8 cellular contexts compared by ENCODE assay signal in the genomic region with DNA sequence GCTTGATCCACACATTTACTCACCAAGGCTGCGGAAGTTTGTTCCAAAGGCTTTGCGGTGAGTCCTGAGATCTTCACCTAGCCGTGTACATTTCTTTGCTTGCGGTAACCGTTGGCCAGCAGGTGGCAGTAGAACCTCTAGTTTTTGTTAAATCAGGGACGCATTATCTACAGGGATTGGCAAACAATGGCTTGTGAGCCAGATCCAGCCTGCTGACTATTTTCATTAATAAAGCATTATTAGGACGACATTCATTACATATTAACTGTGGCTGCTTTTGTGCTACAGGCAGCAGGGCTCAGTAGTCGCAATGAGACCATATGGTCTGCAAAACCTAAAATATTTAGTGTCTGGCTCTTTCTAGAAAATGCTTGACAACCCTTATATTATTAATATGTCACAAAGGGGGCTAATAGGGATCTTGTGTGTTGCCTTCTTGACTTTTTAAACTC.
DNase-seq lines count a peak whose midpoint lies in the region; ATAC-seq and TF ChIP-seq lines count a peak whose summit lies in the region.

No MANE protein-coding gene starts in this region.

- H3K9me3 ChIP-seq in mucosa of descending colon: no peaks in the 10 kb centered on the region

- CTCF ChIA-PET in activated CD8-positive, alpha-beta T cell treated with anti-CD3 and anti-CD28 coated beads, Interleukin-2, amount 10 ng/mL, durations not matched to agents 7 days and 5 days (lab: Charles Lee): interaction anchor here (2.5 kb wide), 1 partner anchor 10 kb away, joined by 8 read pairs; no protein-coding TSS in a partner anchor

- H3K4me3 ChIP-seq in HL-60 (replicated peaks; ENCODE audit: insufficient read depth, low read length) (no peak overlapping the region), mucosa of descending colon (no peak overlapping the region)

- intact Hi-C loops in mucosa of descending colon (cut with DNase I, micrococcal nuclease): loop anchor here (10.0 kb wide), 1 partner anchor 425 kb away; no protein-coding TSS in a partner anchor

- no peaks in the 10 kb centered on the region for H3K27me3 Mint-ChIP-seq in activated CD8-positive, alpha-beta T cell treated with anti-CD3 and anti-CD28 coated beads, Interleukin-2, amount 10 ng/mL, durations not matched to agents 7 days and 5 days (ENCODE audit: low read depth)

- H3K4me1 Mint-ChIP-seq in activated CD8-positive, alpha-beta T cell treated with anti-CD3 and anti-CD28 coated beads, Interleukin-2, amount 10 ng/mL, durations not matched to agents 7 days and 5 days (ENCODE audit: low read depth): no peaks in the 10 kb centered on the region

- no peak overlapping the region for H3K27ac Mint-ChIP-seq in activated CD8-positive, alpha-beta T cell treated with anti-CD3 and anti-CD28 coated beads, Interleukin-2, amount 10 ng/mL, durations not matched to agents 7 days and 5 days

- POLR2A ChIA-PET in activated CD8-positive, alpha-beta T cell treated with anti-CD3 and anti-CD28 coated beads, Interleukin-2, amount 10 ng/mL, durations not matched to agents 7 days and 5 days (lab: Charles Lee): no interaction called here

- H3K27ac ChIP-seq in HL-60 (replicated peaks): no peak overlapping the region

- H3K4me3 Mint-ChIP-seq in activated CD8-positive, alpha-beta T cell treated with anti-CD3 and anti-CD28 coated beads, Interleukin-2, amount 10 ng/mL, durations not matched to agents 7 days and 5 days: no peak overlapping the region

- H3K36me3 Mint-ChIP-seq in activated CD8-positive, alpha-beta T cell treated with anti-CD3 and anti-CD28 coated beads, Interleukin-2, amount 10 ng/mL, durations not matched to agents 7 days and 5 days (ENCODE audit: low read depth): no peaks in the 10 kb centered on the region

- TF ChIP-seq CTCF in HL-60 (IDR thresholded peaks at IDR 0.05; ENCODE audit: insufficient read depth, low read length) (peak; percentile 36), mucosa of descending colon (IDR thresholded peaks at IDR 0.05) (peak; percentile 49)

- H3K9me3 Mint-ChIP-seq in activated CD8-positive, alpha-beta T cell treated with anti-CD3 and anti-CD28 coated beads, Interleukin-2, amount 10 ng/mL, durations not matched to agents 7 days and 5 days (ENCODE audit: insufficient read depth): no peaks in the 10 kb centered on the region

- no peaks in the 10 kb centered on the region for H3K36me3 ChIP-seq in mucosa of descending colon (ENCODE audit: low read depth)

- peak in 3 of 4 experiments; percentile 11 to 59 (median 24) for DNase-seq in activated CD4-positive, CD25-positive, alpha-beta regulatory T cell (lab: John Stamatoyannopoulos, UW)
- DNase-seq in HL-60 (ENCODE audit: low read depth in 1 of 2, low spot score in 1 of 2) (peak; percentile 23 to 61), NCI-H82 (lab: John Stamatoyannopoulos, UW) (peak; percentile 91), epidermal melanocyte (ENCODE audit: insufficient read length, low spot score) (peak; percentile 59), mucosa of descending colon (peak in 2 of 3 donors; percentile 73 to 91)
- DNase-seq in activated CD8-positive, alpha-beta T cell treated with anti-CD3 and anti-CD28 coated beads, Interleukin-2, amount 10 ng/mL, durations not matched to agents 7 days and 5 days: peak; percentile 72
- peak; percentile 85 for DNase-seq in stimulated activated CD8-positive, alpha-beta memory T cell treated with anti-CD3 and anti-CD28 coated beads, Interleukin-4, amount 100 ng/mL, for 48 hours

- ATAC-seq in activated CD4-positive, CD25-positive, alpha-beta regulatory T cell treated with anti-CD3 and anti-CD28 coated beads, Interleukin-2, amount 50 U/mL, for 24 hours: no peak
- peak; percentile 55 for ATAC-seq in activated CD8-positive, alpha-beta T cell treated with anti-CD3 and anti-CD28 coated beads, Interleukin-2, amount 10 ng/mL, durations not matched to agents 7 days and 5 days
- peak; percentile 71 for ATAC-seq in mucosa of descending colon

- H3K27me3 ChIP-seq in HL-60 (ENCODE audit: insufficient read depth, poor library complexity, severe bottlenecking): no peaks in the 10 kb centered on the region

- H3K4me1 ChIP-seq in mucosa of descending colon (ENCODE audit: low read depth): no peaks in the 10 kb centered on the region

Comparison
In these comparisons a context has a peak if more than half of its experiments do, and no peak if none do; other contexts are left out.
1. DNase-seq: peak in every context shown above with its lines; median percentile 91 in NCI-H82; 85 in stimulated activated CD8-positive, alpha-beta memory T cell treated with anti-CD3 and anti-CD28 coated beads, Interleukin-4, amount 100 ng/mL, for 48 hours; 82 in mucosa of descending colon; 72 in activated CD8-positive, alpha-beta T cell treated with anti-CD3 and anti-CD28 coated beads, Interleukin-2, amount 10 ng/mL, durations not matched to agents 7 days and 5 days; 59 in epidermal melanocyte; 42 in HL-60; 24 in activated CD4-positive, CD25-positive, alpha-beta regulatory T cell.
2. ATAC-seq: peak in activated CD8-positive, alpha-beta T cell treated with anti-CD3 and anti-CD28 coated beads, Interleukin-2, amount 10 ng/mL, durations not matched to agents 7 days and 5 days (single experiment) and mucosa of descending colon (single experiment); none in activated CD4-positive, CD25-positive, alpha-beta regulatory T cell treated with anti-CD3 and anti-CD28 coated beads, Interleukin-2, amount 50 U/mL, for 24 hours (0 of 2).